1 cellular context compared by ENCODE assay signal in genomic region chr19:49580264-49581006, GRCh38.
A peak's percentile ranks its signal among the peaks of the same experiment; 100 is the strongest.
TF ChIP-seq lines count a peak whose summit lies in the region.

A gene with protein sequence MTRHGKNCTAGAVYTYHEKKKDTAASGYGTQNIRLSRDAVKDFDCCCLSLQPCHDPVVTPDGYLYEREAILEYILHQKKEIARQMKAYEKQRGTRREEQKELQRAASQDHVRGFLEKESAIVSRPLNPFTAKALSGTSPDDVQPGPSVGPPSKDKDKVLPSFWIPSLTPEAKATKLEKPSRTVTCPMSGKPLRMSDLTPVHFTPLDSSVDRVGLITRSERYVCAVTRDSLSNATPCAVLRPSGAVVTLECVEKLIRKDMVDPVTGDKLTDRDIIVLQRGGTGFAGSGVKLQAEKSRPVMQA (minus strand): TSS chr19:49580556. CDS start chr19:49560691, 19,865 bp downstream.

TF ChIP-seq in HepG2, 621 proteins besides CTCF, POLR2A, EP300 and RAD21 (continued from another document):
- TF ChIP-seq, protein P1, sequence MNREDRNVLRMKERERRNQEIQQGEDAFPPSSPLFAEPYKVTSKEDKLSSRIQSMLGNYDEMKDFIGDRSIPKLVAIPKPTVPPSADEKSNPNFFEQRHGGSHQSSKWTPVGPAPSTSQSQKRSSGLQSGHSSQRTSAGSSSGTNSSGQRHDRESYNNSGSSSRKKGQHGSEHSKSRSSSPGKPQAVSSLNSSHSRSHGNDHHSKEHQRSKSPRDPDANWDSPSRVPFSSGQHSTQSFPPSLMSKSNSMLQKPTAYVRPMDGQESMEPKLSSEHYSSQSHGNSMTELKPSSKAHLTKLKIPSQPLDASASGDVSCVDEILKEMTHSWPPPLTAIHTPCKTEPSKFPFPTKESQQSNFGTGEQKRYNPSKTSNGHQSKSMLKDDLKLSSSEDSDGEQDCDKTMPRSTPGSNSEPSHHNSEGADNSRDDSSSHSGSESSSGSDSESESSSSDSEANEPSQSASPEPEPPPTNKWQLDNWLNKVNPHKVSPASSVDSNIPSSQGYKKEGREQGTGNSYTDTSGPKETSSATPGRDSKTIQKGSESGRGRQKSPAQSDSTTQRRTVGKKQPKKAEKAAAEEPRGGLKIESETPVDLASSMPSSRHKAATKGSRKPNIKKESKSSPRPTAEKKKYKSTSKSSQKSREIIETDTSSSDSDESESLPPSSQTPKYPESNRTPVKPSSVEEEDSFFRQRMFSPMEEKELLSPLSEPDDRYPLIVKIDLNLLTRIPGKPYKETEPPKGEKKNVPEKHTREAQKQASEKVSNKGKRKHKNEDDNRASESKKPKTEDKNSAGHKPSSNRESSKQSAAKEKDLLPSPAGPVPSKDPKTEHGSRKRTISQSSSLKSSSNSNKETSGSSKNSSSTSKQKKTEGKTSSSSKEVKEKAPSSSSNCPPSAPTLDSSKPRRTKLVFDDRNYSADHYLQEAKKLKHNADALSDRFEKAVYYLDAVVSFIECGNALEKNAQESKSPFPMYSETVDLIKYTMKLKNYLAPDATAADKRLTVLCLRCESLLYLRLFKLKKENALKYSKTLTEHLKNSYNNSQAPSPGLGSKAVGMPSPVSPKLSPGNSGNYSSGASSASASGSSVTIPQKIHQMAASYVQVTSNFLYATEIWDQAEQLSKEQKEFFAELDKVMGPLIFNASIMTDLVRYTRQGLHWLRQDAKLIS (CRISPR knock-in tag; IDR thresholded peaks at IDR 0.05) = 0 out of 2 replicates have a peak, but pooled peaks have one; percentile 59
- no peak; the same call in 1 of the 2 replicates for TF ChIP-seq ZNF879 (CRISPR knock-in tag; IDR thresholded peaks at IDR 0.05)
- TF ChIP-seq ZNF205 (CRISPR knock-in tag; IDR thresholded peaks at IDR 0.05) = peak; percentile 100
- TF ChIP-seq CENPBD1 (CRISPR knock-in tag; IDR thresholded peaks at IDR 0.05; ENCODE audit: borderline replicate concordance, low read depth) = no peak
- no peak; the same call in 1 of the 2 replicates for TF ChIP-seq TCF7 (IDR thresholded peaks at IDR 0.05; ENCODE audit: low read depth)
- TF ChIP-seq, protein P2, sequence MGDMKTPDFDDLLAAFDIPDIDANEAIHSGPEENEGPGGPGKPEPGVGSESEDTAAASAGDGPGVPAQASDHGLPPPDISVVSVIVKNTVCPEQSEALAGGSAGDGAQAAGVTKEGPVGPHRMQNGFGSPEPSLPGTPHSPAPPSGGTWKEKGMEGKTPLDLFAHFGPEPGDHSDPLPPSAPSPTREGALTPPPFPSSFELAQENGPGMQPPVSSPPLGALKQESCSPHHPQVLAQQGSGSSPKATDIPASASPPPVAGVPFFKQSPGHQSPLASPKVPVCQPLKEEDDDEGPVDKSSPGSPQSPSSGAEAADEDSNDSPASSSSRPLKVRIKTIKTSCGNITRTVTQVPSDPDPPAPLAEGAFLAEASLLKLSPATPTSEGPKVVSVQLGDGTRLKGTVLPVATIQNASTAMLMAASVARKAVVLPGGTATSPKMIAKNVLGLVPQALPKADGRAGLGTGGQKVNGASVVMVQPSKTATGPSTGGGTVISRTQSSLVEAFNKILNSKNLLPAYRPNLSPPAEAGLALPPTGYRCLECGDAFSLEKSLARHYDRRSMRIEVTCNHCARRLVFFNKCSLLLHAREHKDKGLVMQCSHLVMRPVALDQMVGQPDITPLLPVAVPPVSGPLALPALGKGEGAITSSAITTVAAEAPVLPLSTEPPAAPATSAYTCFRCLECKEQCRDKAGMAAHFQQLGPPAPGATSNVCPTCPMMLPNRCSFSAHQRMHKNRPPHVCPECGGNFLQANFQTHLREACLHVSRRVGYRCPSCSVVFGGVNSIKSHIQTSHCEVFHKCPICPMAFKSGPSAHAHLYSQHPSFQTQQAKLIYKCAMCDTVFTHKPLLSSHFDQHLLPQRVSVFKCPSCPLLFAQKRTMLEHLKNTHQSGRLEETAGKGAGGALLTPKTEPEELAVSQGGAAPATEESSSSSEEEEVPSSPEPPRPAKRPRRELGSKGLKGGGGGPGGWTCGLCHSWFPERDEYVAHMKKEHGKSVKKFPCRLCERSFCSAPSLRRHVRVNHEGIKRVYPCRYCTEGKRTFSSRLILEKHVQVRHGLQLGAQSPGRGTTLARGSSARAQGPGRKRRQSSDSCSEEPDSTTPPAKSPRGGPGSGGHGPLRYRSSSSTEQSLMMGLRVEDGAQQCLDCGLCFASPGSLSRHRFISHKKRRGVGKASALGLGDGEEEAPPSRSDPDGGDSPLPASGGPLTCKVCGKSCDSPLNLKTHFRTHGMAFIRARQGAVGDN (CRISPR knock-in tag; IDR thresholded peaks at IDR 0.05) = peak; percentile 67
- TF ChIP-seq IKZF5 (CRISPR knock-in tag; IDR thresholded peaks at IDR 0.05) = peak; percentile 80; the same call in 1 of the 2 replicates
- TF ChIP-seq PHF20 (CRISPR knock-in tag; IDR thresholded peaks at IDR 0.05) = peak; percentile 92
- TF ChIP-seq NFKB2 (CRISPR knock-in tag; IDR thresholded peaks at IDR 0.05; ENCODE audit: borderline replicate concordance) = peak; percentile 46; the same call in 1 of the 2 replicates
- 0 out of 2 replicates have a peak, but pooled peaks have one; percentile 40 for TF ChIP-seq ZBTB21 (CRISPR knock-in tag; IDR thresholded peaks at IDR 0.05)
- TF ChIP-seq HOXA5 (CRISPR knock-in tag; IDR thresholded peaks at IDR 0.05) = peak; percentile 82; the same call in 1 of the 2 replicates
- no peak for TF ChIP-seq ZNF850 (CRISPR knock-in tag; conservative IDR thresholded peaks at IDR 0.05)
- TF ChIP-seq, protein P3, sequence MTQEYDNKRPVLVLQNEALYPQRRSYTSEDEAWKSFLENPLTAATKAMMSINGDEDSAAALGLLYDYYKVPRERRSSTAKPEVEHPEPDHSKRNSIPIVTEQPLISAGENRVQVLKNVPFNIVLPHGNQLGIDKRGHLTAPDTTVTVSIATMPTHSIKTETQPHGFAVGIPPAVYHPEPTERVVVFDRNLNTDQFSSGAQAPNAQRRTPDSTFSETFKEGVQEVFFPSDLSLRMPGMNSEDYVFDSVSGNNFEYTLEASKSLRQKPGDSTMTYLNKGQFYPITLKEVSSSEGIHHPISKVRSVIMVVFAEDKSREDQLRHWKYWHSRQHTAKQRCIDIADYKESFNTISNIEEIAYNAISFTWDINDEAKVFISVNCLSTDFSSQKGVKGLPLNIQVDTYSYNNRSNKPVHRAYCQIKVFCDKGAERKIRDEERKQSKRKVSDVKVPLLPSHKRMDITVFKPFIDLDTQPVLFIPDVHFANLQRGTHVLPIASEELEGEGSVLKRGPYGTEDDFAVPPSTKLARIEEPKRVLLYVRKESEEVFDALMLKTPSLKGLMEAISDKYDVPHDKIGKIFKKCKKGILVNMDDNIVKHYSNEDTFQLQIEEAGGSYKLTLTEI (CRISPR knock-in tag; conservative IDR thresholded peaks at IDR 0.05) = no peak
- TF ChIP-seq, protein P4, sequence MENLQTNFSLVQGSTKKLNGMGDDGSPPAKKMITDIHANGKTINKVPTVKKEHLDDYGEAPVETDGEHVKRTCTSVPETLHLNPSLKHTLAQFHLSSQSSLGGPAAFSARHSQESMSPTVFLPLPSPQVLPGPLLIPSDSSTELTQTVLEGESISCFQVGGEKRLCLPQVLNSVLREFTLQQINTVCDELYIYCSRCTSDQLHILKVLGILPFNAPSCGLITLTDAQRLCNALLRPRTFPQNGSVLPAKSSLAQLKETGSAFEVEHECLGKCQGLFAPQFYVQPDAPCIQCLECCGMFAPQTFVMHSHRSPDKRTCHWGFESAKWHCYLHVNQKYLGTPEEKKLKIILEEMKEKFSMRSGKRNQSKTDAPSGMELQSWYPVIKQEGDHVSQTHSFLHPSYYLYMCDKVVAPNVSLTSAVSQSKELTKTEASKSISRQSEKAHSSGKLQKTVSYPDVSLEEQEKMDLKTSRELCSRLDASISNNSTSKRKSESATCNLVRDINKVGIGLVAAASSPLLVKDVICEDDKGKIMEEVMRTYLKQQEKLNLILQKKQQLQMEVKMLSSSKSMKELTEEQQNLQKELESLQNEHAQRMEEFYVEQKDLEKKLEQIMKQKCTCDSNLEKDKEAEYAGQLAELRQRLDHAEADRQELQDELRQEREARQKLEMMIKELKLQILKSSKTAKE (CRISPR knock-in tag; IDR thresholded peaks at IDR 0.05; ENCODE audit: borderline replicate concordance) = no peak
- 0 out of 2 replicates have a peak, but pooled peaks have one; percentile 23 for TF ChIP-seq PBX2 (CRISPR knock-in tag; IDR thresholded peaks at IDR 0.05)
- TF ChIP-seq FOXJ3 (CRISPR knock-in tag; IDR thresholded peaks at IDR 0.05; ENCODE audit: borderline replicate concordance) = peak; percentile 41; the same call in 1 of the 2 replicates
- peak; percentile 65; the same call in 1 of the 2 replicates for TF ChIP-seq HBP1 (CRISPR knock-in tag; IDR thresholded peaks at IDR 0.05; ENCODE audit: low read depth)
